ENCODE assay signal across 8 cellular contexts in genomic region chr7:45919947-45920542, GRCh38. TPM values are rescaled to one million over a fixed set of nuclear protein-coding genes. Genes with fewer than 3 reads are reported as not detected.
DNase-seq lines count a peak whose midpoint lies in the region; TF ChIP-seq lines count a peak whose summit lies in the region.

No MANE protein-coding gene starts in this region.

- TF ChIP-seq CTCF in esophagus muscularis mucosa (IDR thresholded peaks at IDR 0.05), result no peak
- TF ChIP-seq CTCF in thyroid gland (IDR thresholded peaks at IDR 0.05), result no peak

- intact Hi-C loops in esophagus muscularis mucosa (cut with DNase I), result loop anchor here (2.0 to 5.0 kb wide), 3 partner anchors 432 to 1332 kb away; no protein-coding TSS in a partner anchor
- intact Hi-C loops in thyroid gland (cut with DNase I), result loop anchor here (5.0 to 10.0 kb wide), 4 partner anchors 437 to 1325 kb away; no protein-coding TSS in a partner anchor

- peak overlapping the region; percentile 49 to 68 (median 59); a peak in 18 of 20 replicates for H3K4me3 ChIP-seq in BLaER1 treated with 17β-estradiol and CSF1 and Interleukin-3, amounts not matched to agents 10 nM and 100 nM
- peak overlapping the region; percentile 62 for H3K4me3 ChIP-seq in NT2/D1 (ENCODE audit: insufficient read length, low read depth)
- peak overlapping the region; percentile 56 to 65 (median 56) for H3K4me3 ChIP-seq in esophagus muscularis mucosa
- peak overlapping the region; percentile 65 for H3K4me3 ChIP-seq in neuron (ENCODE audit: low read length)
- peak overlapping the region in 1 of 3 donors; percentile 27 for H3K4me3 ChIP-seq in thyroid gland (replicated peaks in 1 of 3)

- H3K9ac ChIP-seq in BLaER1 treated with 17β-estradiol and CSF1 and Interleukin-3, amounts not matched to agents 10 nM and 100 nM, result no peak overlapping the region
- peak overlapping the region; percentile 74 for H3K9ac ChIP-seq in NT2/D1 (ENCODE audit: insufficient read length, low read depth)

- peak overlapping the region; percentile 93 for H2AFZ ChIP-seq in neuron (ENCODE audit: low read depth, low read length)

- H3K27ac ChIP-seq in BLaER1 treated with 17β-estradiol and CSF1 and Interleukin-3, amounts not matched to agents 10 nM and 100 nM, result no peak overlapping the region
- H3K27ac ChIP-seq in esophagus muscularis mucosa (replicated peaks in 1 of 4) (peak overlapping the region in 1 of 4 donors; percentile 34), thyroid gland (no peak overlapping the region)

- peaks cover 19 to 33% (median 23%) of the 10 kb centered on the region in 10 experiments for H3K4me1 ChIP-seq in BLaER1 treated with 17β-estradiol and CSF1 and Interleukin-3, amounts not matched to agents 10 nM and 100 nM
- H3K4me1 ChIP-seq in NT2/D1 (ENCODE audit: insufficient read depth, insufficient read length), result peaks cover 6% of the 10 kb centered on the region
- peaks cover 32 to 60% (median 54%) of the 10 kb centered on the region in 4 donors for H3K4me1 ChIP-seq in esophagus muscularis mucosa
- peaks cover 10% of the 10 kb centered on the region for H3K4me1 ChIP-seq in neuron (ENCODE audit: insufficient read depth, low read length)
- H3K4me1 ChIP-seq in thyroid gland, result peaks cover 14 to 39% of the 10 kb centered on the region in 2 donors

- peaks cover 0 to 17% (median 0%) of the 10 kb centered on the region in 11 experiments; a peak in 6 of 22 replicates for H4K20me1 ChIP-seq in BLaER1 treated with 17β-estradiol and CSF1 and Interleukin-3, amounts not matched to agents 10 nM and 100 nM

- H3K27me3 ChIP-seq in BLaER1 treated with 17β-estradiol and CSF1 and Interleukin-3, amounts not matched to agents 10 nM and 100 nM, result peaks cover 56 to 66% (median 59%) of the 10 kb centered on the region in 11 experiments
- H3K27me3 ChIP-seq in NT2/D1 (ENCODE audit: insufficient read depth, insufficient read length) (peaks cover 57% of the 10 kb centered on the region), esophagus muscularis mucosa (peaks cover 0 to 74% (median 19%) of the 10 kb centered on the region in 4 donors), neuron (ENCODE audit: insufficient read depth, low read length) (peaks cover 38% of the 10 kb centered on the region), thyroid gland (no peaks in the 10 kb centered on the region)

- H3K36me3 ChIP-seq in BLaER1 treated with 17β-estradiol and CSF1 and Interleukin-3, amounts not matched to agents 10 nM and 100 nM, result no peaks in the 10 kb centered on the region
- H3K36me3 ChIP-seq in NT2/D1 (ENCODE audit: insufficient read depth, insufficient read length, low read length), result peaks cover 20% of the 10 kb centered on the region
- H3K36me3 ChIP-seq in esophagus muscularis mucosa, result peaks cover 0 to 21% (median 0%) of the 10 kb centered on the region in 4 donors
- no peaks in the 10 kb centered on the region for H3K36me3 ChIP-seq in neuron (ENCODE audit: insufficient read depth, low read length)
- H3K36me3 ChIP-seq in thyroid gland, result no peaks in the 10 kb centered on the region

- TF ChIP-seq POLR2A in esophagus muscularis mucosa (IDR thresholded peaks at IDR 0.05; ENCODE audit: low read depth), result no peak
- no peak for TF ChIP-seq POLR2A in thyroid gland (IDR thresholded peaks at IDR 0.05)

- no peak for DNase-seq in NT2/D1 (ENCODE audit: low read depth, low spot score)
- peak; percentile 89 for DNase-seq in esophagus muscularis mucosa (ENCODE audit: extremely low spot score)
- no peak for DNase-seq in NCI-H2081 treated with DMSO at 0.1 percent for 48 hours (lab: John Stamatoyannopoulos, UW)
- no peak for DNase-seq in hypothalamus (lab: John Stamatoyannopoulos, UW)
- DNase-seq in GM19240 (ENCODE audit: insufficient read length, low spot score), result no peak
- DNase-seq in thyroid gland, result no peak

- WGBS in esophagus muscularis mucosa, result 18% methylated on average over 22 of the region's 23 CpGs
- WGBS in thyroid gland, 2 donors, result 6 to 7% methylated on average over 23 of the region's 23 CpGs

- peaks cover 0 to 10% (median 4%) of the 10 kb centered on the region in 11 experiments; a peak in 7 of 22 replicates for H3K9me3 ChIP-seq in BLaER1 treated with 17β-estradiol and CSF1 and Interleukin-3, amounts not matched to agents 10 nM and 100 nM (replicated peaks in 1 of 11)
- H3K9me3 ChIP-seq in NT2/D1 (ENCODE audit: insufficient read depth, low read length) (no peaks in the 10 kb centered on the region), esophagus muscularis mucosa (no peaks in the 10 kb centered on the region), neuron (ENCODE audit: low read length) (no peaks in the 10 kb centered on the region), thyroid gland (no peaks in the 10 kb centered on the region)

- H3K4me2 ChIP-seq in BLaER1 treated with 17β-estradiol and CSF1 and Interleukin-3, amounts not matched to agents 10 nM and 100 nM, result peak overlapping the region; percentile 83 to 94 (median 92)

- no peak for TF ChIP-seq EP300 in esophagus muscularis mucosa (IDR thresholded peaks at IDR 0.05)

RNA-seq across cellular contexts. Expression of gene IGFBP3, which starts 1.0 kb away (rescaled TPM):
- total RNA-seq in esophagus muscularis mucosa (100 to 1,000 TPM in 2 of 4 donors, 10 to 100 TPM in 2; 60.6 to 187 (median 104) TPM), thyroid gland (10 to 100 TPM; 37.9 to 95.1 (median 58.7) TPM)

RNA-seq across cellular contexts. Expression of gene IGFBP1, which starts 31.8 kb away (rescaled TPM):
- total RNA-seq in esophagus muscularis mucosa, result not detected
- not detected for total RNA-seq in thyroid gland

RNA-seq across cellular contexts. Expression of gene CCDC201, which starts 47.2 kb away (rescaled TPM):
- total RNA-seq in esophagus muscularis mucosa, result not detected
- not detected for total RNA-seq in thyroid gland
